ENCODE assay signal across 13 cellular contexts in the genomic region with DNA sequence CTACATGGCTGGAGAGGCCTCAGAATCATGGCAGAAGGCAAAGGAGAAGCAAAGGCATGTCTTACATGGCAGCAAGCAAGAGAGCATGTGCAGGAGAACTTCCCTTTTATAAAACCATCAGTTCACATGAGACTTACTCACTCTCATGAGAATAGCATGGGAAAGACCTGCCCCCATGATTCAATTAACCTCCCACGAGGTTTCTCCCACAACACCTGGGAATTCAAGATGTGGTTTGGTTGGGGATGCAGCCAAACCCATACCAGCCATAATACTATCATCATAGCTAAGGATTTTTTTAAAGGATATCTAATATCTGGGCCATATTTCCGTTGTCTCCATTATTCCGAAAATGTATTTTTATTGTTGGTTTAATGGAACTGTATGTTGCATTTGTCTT. TPM values are rescaled to one million over a fixed set of nuclear protein-coding genes. Genes with fewer than 3 reads are reported as not detected.
"Had no signal": no experiment of that assay in that cellular context is flagged by ENCODE, and none has a peak within 500 bp of the region (broad histone marks: within the 10 kb centered on the region; RNA-seq: fewer than 3 reads in every experiment).

No MANE protein-coding gene starts in this region.

RNA-seq across cellular contexts. Expression of a gene that starts 47.1 kb away (rescaled TPM):
- total RNA-seq: activated B cell treated with CpG ODN at 0.5 μM for 24 hours; activated CD8-positive, alpha-beta T cell treated with anti-CD3 and anti-CD28 coated beads for 36 hours; activated T-cell treated with anti-CD3 and anti-CD28 coated beads, Interleukin-2, amount 50 U/mL, for 4 hours; activated T-helper 17 cell treated with anti-CD3 and anti-CD28 coated beads, Interleukin-2, amount 50 U/mL, for 72 hours; aorta; chondrocyte; dermis blood vessel endothelial cell; endothelial cell of umbilical vein; epithelial cell of proximal tubule; esophagus mucosa; gastrocnemius medialis; heart left ventricle; T-helper 17 cell had no signal
- polyA plus RNA-seq: aorta, endothelial cell of umbilical vein, heart left ventricle had no signal
